In the genomic region with DNA sequence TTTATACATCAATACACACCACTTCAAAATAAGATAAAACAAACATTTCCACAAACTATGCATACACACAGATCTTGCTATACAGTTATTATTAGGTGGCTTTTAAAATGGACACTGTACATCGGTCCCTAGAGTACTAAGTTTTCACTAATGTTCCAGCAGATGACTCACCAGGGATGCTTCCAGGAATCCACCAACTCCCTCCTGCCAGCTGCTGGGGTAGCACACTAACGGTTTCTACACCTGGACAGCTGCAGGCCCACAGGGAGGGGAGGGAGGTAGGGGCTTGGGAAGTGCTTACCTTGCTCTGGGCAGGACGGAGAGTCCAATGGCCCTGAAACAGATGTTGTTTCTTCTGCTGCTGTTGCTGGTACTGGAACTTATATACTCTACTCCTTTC, we compare ENCODE assay signal across 8 cellular contexts. TPM values are rescaled to one million over a fixed set of nuclear protein-coding genes. Genes with fewer than 3 reads are reported as not detected.
DNase-seq lines count a peak whose midpoint lies in the region; ATAC-seq and TF ChIP-seq lines count a peak whose summit lies in the region.

A gene (minus strand): TSS at position 357 of the 400 bp plus-strand sequence. CDS start 3,705 bp downstream, outside the sequence.

- no peak for ATAC-seq in activated T-cell treated with anti-CD3 and anti-CD28 coated beads, Interleukin-2, amount 50 U/mL, for 4 hours
- no peak for ATAC-seq in thoracic aorta (ENCODE audit: insufficient number of reproducible peaks, low FRiP score, low read depth)
- no peak for ATAC-seq in HG03196 (IDR thresholded peaks at IDR 0.05; ENCODE audit: unreplicated experiment)

- H3K9me3 ChIP-seq in thoracic aorta = no peaks in the 10 kb centered on the region

- H3K4me1 ChIP-seq in thoracic aorta (ENCODE audit: control insufficient read depth in 1 of 2, low read depth in 2 of 2) = peaks cover 0 to 7% of the 10 kb centered on the region in 2 donors

- peak within 1 kb of the TSS; percentile 75 for H3K4me3 Mint-ChIP-seq in activated T-cell treated with anti-CD3 and anti-CD28 coated beads, Interleukin-2, amount 50 U/mL, for 4 hours
- H3K4me3 Mint-ChIP-seq in glutamatergic neuron (ENCODE audit: unreplicated experiment) = peak within 1 kb of the TSS; percentile 55

- H3K4me3 ChIP-seq in thoracic aorta = peak within 1 kb of the TSS; percentile 67

- TF ChIP-seq CTCF in VCaP (conservative IDR thresholded peaks at IDR 0.05) (no peak), glutamatergic neuron (IDR thresholded peaks at IDR 0.05; ENCODE audit: partially characterized antibody, unreplicated experiment) (no peak), thoracic aorta (IDR thresholded peaks at IDR 0.05) (no peak)

- no peaks in the 10 kb centered on the region for H3K36me3 Mint-ChIP-seq in activated T-cell treated with anti-CD3 and anti-CD28 coated beads, Interleukin-2, amount 50 U/mL, for 4 hours (ENCODE audit: insufficient read depth)
- no peaks in the 10 kb centered on the region for H3K36me3 Mint-ChIP-seq in glutamatergic neuron (ENCODE audit: unreplicated experiment)

- DNase-seq in activated T-cell treated with anti-CD3 and anti-CD28 coated beads, Interleukin-2, amount 50 U/mL, for 4 hours = no peak
- no peak for DNase-seq in activated T-cell treated with anti-CD3 and anti-CD28 coated beads, Interleukin-2, amount 50 U/mL, for 48 hours
- no peak for DNase-seq in glutamatergic neuron
- no peak for DNase-seq in thoracic aorta (ENCODE audit: low spot score)
- no peak for DNase-seq in NCI-H1417 treated with DMSO at 0.1 percent for 48 hours (lab: John Stamatoyannopoulos, UW)
- DNase-seq in KG1 (lab: John Stamatoyannopoulos, UW) = no peak

- peaks cover 18% of the 10 kb centered on the region for H3K4me1 Mint-ChIP-seq in activated T-cell treated with anti-CD3 and anti-CD28 coated beads, Interleukin-2, amount 50 U/mL, for 4 hours (ENCODE audit: low read depth)
- no peaks in the 10 kb centered on the region for H3K4me1 Mint-ChIP-seq in glutamatergic neuron (ENCODE audit: low read depth, unreplicated experiment)

- no peaks in the 10 kb centered on the region for H3K27me3 ChIP-seq in thoracic aorta (replicated peaks; ENCODE audit: insufficient read depth)

- H3K36me3 ChIP-seq in thoracic aorta = no peaks in the 10 kb centered on the region

- H3K27ac ChIP-seq in VCaP (peak within 1 kb of the TSS; percentile 58), thoracic aorta (no peak within 1 kb of the TSS)

- no peaks in the 10 kb centered on the region for H3K9me3 Mint-ChIP-seq in activated T-cell treated with anti-CD3 and anti-CD28 coated beads, Interleukin-2, amount 50 U/mL, for 4 hours
- peaks cover 2% of the 10 kb centered on the region for H3K9me3 Mint-ChIP-seq in glutamatergic neuron (ENCODE audit: unreplicated experiment)

- H3K27me3 Mint-ChIP-seq in activated T-cell treated with anti-CD3 and anti-CD28 coated beads, Interleukin-2, amount 50 U/mL, for 4 hours (ENCODE audit: low read depth) = peaks cover 3% of the 10 kb centered on the region
- H3K27me3 Mint-ChIP-seq in glutamatergic neuron (ENCODE audit: unreplicated experiment) = peaks cover 3% of the 10 kb centered on the region

- H3K27ac Mint-ChIP-seq in glutamatergic neuron (ENCODE audit: unreplicated experiment) = no peak within 1 kb of the TSS

RNA-seq across cellular contexts. Expression of the gene that starts here (rescaled TPM):
- not detected for total RNA-seq in activated T-cell treated with anti-CD3 and anti-CD28 coated beads, Interleukin-2, amount 50 U/mL, for 4 hours
- total RNA-seq in glutamatergic neuron (ENCODE audit: unreplicated experiment) (not detected), thoracic aorta (not detected)
